Comparison of ENCODE assay signal across 1 cellular context in genomic region chr6:139308936-139309603, GRCh38.
TF ChIP-seq lines count a peak whose summit lies in the region.

No MANE protein-coding gene starts in this region.

TF ChIP-seq in HepG2, 621 proteins besides CTCF, POLR2A, EP300 and RAD21 (continued from another document and continues in another):
- TF ChIP-seq, protein P1, sequence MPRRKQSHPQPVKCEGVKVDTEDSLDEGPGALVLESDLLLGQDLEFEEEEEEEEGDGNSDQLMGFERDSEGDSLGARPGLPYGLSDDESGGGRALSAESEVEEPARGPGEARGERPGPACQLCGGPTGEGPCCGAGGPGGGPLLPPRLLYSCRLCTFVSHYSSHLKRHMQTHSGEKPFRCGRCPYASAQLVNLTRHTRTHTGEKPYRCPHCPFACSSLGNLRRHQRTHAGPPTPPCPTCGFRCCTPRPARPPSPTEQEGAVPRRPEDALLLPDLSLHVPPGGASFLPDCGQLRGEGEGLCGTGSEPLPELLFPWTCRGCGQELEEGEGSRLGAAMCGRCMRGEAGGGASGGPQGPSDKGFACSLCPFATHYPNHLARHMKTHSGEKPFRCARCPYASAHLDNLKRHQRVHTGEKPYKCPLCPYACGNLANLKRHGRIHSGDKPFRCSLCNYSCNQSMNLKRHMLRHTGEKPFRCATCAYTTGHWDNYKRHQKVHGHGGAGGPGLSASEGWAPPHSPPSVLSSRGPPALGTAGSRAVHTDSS (CRISPR knock-in tag; conservative IDR thresholded peaks at IDR 0.05): no peak
- TF ChIP-seq ZNF335 (CRISPR knock-in tag; IDR thresholded peaks at IDR 0.05): no peak
- no peak; the same call in 1 of the 2 replicates for TF ChIP-seq RXRA (CRISPR knock-in tag; IDR thresholded peaks at IDR 0.05)
- no peak for TF ChIP-seq ZNF572 (CRISPR knock-in tag; IDR thresholded peaks at IDR 0.05)
- TF ChIP-seq, protein P2, sequence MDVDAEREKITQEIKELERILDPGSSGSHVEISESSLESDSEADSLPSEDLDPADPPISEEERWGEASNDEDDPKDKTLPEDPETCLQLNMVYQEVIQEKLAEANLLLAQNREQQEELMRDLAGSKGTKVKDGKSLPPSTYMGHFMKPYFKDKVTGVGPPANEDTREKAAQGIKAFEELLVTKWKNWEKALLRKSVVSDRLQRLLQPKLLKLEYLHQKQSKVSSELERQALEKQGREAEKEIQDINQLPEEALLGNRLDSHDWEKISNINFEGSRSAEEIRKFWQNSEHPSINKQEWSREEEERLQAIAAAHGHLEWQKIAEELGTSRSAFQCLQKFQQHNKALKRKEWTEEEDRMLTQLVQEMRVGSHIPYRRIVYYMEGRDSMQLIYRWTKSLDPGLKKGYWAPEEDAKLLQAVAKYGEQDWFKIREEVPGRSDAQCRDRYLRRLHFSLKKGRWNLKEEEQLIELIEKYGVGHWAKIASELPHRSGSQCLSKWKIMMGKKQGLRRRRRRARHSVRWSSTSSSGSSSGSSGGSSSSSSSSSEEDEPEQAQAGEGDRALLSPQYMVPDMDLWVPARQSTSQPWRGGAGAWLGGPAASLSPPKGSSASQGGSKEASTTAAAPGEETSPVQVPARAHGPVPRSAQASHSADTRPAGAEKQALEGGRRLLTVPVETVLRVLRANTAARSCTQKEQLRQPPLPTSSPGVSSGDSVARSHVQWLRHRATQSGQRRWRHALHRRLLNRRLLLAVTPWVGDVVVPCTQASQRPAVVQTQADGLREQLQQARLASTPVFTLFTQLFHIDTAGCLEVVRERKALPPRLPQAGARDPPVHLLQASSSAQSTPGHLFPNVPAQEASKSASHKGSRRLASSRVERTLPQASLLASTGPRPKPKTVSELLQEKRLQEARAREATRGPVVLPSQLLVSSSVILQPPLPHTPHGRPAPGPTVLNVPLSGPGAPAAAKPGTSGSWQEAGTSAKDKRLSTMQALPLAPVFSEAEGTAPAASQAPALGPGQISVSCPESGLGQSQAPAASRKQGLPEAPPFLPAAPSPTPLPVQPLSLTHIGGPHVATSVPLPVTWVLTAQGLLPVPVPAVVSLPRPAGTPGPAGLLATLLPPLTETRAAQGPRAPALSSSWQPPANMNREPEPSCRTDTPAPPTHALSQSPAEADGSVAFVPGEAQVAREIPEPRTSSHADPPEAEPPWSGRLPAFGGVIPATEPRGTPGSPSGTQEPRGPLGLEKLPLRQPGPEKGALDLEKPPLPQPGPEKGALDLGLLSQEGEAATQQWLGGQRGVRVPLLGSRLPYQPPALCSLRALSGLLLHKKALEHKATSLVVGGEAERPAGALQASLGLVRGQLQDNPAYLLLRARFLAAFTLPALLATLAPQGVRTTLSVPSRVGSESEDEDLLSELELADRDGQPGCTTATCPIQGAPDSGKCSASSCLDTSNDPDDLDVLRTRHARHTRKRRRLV (CRISPR knock-in tag; IDR thresholded peaks at IDR 0.05): no peak
- TF ChIP-seq, protein P3, sequence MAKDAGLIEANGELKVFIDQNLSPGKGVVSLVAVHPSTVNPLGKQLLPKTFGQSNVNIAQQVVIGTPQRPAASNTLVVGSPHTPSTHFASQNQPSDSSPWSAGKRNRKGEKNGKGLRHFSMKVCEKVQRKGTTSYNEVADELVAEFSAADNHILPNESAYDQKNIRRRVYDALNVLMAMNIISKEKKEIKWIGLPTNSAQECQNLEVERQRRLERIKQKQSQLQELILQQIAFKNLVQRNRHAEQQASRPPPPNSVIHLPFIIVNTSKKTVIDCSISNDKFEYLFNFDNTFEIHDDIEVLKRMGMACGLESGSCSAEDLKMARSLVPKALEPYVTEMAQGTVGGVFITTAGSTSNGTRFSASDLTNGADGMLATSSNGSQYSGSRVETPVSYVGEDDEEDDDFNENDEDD (CRISPR knock-in tag; IDR thresholded peaks at IDR 0.05; ENCODE audit: borderline replicate concordance): peak; percentile 54; the same call in 1 of the 2 replicates
- TF ChIP-seq ZFP91 (CRISPR knock-in tag; IDR thresholded peaks at IDR 0.05; ENCODE audit: borderline replicate concordance): no peak
- TF ChIP-seq ZNF747 (CRISPR knock-in tag; IDR thresholded peaks at IDR 0.05; ENCODE audit: borderline replicate concordance): no peak
- no peak for TF ChIP-seq NAIF1 (CRISPR knock-in tag; IDR thresholded peaks at IDR 0.05; ENCODE audit: borderline replicate concordance)
- no peak for TF ChIP-seq FOXO1 (CRISPR knock-in tag; IDR thresholded peaks at IDR 0.05)
- no peak for TF ChIP-seq PCBP2 (optimal IDR thresholded peaks at IDR 0.05; ENCODE audit: low read depth, low read length, poor library complexity, severe bottlenecking)
- TF ChIP-seq, protein P4, sequence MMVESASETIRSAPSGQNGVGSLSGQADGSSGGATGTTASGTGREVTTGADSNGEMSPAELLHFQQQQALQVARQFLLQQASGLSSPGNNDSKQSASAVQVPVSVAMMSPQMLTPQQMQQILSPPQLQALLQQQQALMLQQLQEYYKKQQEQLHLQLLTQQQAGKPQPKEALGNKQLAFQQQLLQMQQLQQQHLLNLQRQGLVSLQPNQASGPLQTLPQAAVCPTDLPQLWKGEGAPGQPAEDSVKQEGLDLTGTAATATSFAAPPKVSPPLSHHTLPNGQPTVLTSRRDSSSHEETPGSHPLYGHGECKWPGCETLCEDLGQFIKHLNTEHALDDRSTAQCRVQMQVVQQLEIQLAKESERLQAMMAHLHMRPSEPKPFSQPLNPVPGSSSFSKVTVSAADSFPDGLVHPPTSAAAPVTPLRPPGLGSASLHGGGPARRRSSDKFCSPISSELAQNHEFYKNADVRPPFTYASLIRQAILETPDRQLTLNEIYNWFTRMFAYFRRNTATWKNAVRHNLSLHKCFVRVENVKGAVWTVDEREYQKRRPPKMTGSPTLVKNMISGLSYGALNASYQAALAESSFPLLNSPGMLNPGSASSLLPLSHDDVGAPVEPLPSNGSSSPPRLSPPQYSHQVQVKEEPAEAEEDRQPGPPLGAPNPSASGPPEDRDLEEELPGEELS (CRISPR knock-in tag; IDR thresholded peaks at IDR 0.05): peak; percentile 44; the same call in 1 of the 2 replicates
- no peak for TF ChIP-seq ZBTB26 (CRISPR knock-in tag; IDR thresholded peaks at IDR 0.05; ENCODE audit: borderline replicate concordance)
- TF ChIP-seq HNRNPUL1 (IDR thresholded peaks at IDR 0.05; ENCODE audit: low read depth, low read length): no peak
- TF ChIP-seq ZNF253 (CRISPR knock-in tag; IDR thresholded peaks at IDR 0.05; ENCODE audit: borderline replicate concordance): no peak
- no peak; the same call in 1 of the 2 replicates for TF ChIP-seq SOX13 (IDR thresholded peaks at IDR 0.05)
- peak in 1 of 2 experiments; percentile 69; a peak in 2 of 4 replicates for TF ChIP-seq SOX13 (CRISPR knock-in tag; conservative IDR thresholded peaks at IDR 0.05 in 1 of 2, IDR thresholded peaks at IDR 0.05 in 1 of 2)
- TF ChIP-seq ZNF431 (CRISPR knock-in tag; IDR thresholded peaks at IDR 0.05; ENCODE audit: borderline replicate concordance, low read depth): peak; percentile 54; the same call in 1 of the 2 replicates
- TF ChIP-seq SP5 (CRISPR knock-in tag; IDR thresholded peaks at IDR 0.05; ENCODE audit: borderline replicate concordance, low read depth): 0 out of 2 replicates have a peak, but pooled peaks have one; percentile 37
- no peak for TF ChIP-seq ZNF556 (CRISPR knock-in tag; IDR thresholded peaks at IDR 0.05; ENCODE audit: borderline replicate concordance)
- no peak for TF ChIP-seq ARID3A (IDR thresholded peaks at IDR 0.05; ENCODE audit: low read depth, low read length)
- TF ChIP-seq ZC3H13 (CRISPR knock-in tag; IDR thresholded peaks at IDR 0.05): no peak
- no peak; the same call in 1 of the 2 replicates for TF ChIP-seq KDM1A (CRISPR knock-in tag; IDR thresholded peaks at IDR 0.05)
- peak; percentile 91 for TF ChIP-seq CEBPG (CRISPR knock-in tag; IDR thresholded peaks at IDR 0.05)
- TF ChIP-seq ZNF644 (CRISPR knock-in tag; IDR thresholded peaks at IDR 0.05; ENCODE audit: low read depth): peak; percentile 98
- 0 out of 2 replicates have a peak, but pooled peaks have one; percentile 21 for TF ChIP-seq IRF2 (CRISPR knock-in tag; IDR thresholded peaks at IDR 0.05)
- TF ChIP-seq PAF1 (CRISPR knock-in tag; IDR thresholded peaks at IDR 0.05): no peak
- TF ChIP-seq ZNF317 (CRISPR knock-in tag; IDR thresholded peaks at IDR 0.05): no peak
- no peak for TF ChIP-seq NFIC (IDR thresholded peaks at IDR 0.05; ENCODE audit: low read length)
- TF ChIP-seq HNRNPK (IDR thresholded peaks at IDR 0.05; ENCODE audit: low read depth, low read length, poor library complexity, severe bottlenecking): no peak
- no peak for TF ChIP-seq ZMAT5 (CRISPR knock-in tag; IDR thresholded peaks at IDR 0.05; ENCODE audit: borderline replicate concordance, low read depth)
- no peak for TF ChIP-seq ZFY (CRISPR knock-in tag; IDR thresholded peaks at IDR 0.05)
- TF ChIP-seq, protein P5, sequence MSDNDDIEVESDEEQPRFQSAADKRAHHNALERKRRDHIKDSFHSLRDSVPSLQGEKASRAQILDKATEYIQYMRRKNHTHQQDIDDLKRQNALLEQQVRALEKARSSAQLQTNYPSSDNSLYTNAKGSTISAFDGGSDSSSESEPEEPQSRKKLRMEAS (IDR thresholded peaks at IDR 0.05): peak; percentile 87
- TF ChIP-seq ZBTB20 (CRISPR knock-in tag; IDR thresholded peaks at IDR 0.05; ENCODE audit: borderline replicate concordance, low read depth): no peak; the same call in 1 of the 2 replicates
- no peak for TF ChIP-seq NPAS2 (CRISPR knock-in tag; IDR thresholded peaks at IDR 0.05; ENCODE audit: borderline replicate concordance)
- TF ChIP-seq, protein P6, sequence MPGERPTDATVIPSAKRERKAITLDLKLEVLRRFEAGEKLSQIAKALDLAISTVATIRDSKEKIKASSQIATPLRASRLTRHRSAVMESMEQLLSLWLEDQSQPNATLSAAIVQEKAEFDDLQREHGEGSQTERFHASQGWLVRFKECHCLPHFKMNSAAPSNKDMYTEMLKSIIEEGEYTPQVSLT (CRISPR knock-in tag; IDR thresholded peaks at IDR 0.05; ENCODE audit: borderline replicate concordance, low read depth): no peak
- TF ChIP-seq ZNF687 (CRISPR knock-in tag; IDR thresholded peaks at IDR 0.05): no peak
